Comparison of ENCODE assay signal across 7 cellular contexts in the genomic region with DNA sequence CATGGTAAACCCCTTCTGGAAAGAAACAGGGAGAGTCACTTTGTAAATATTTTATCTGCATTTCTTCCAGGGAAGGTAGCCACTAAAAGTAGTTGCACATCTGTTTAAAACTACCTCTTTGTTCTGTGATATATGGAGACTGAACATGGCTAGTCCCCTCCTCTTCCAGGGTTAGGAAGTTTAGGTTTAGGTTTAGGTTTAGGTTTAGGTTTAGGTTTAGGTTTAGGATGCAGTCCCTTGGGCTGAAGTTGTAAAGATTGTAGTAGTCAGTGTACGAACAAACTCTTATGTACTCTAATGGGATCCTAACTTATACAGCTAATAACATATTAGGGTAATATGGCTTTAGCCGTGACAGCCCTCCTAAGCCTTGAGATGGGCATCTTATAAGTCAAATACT.
"Had no signal": no experiment of that assay in that cellular context is flagged by ENCODE, and none has a peak within 500 bp of the region (broad histone marks: within the 10 kb centered on the region; RNA-seq: fewer than 3 reads in every experiment).

No MANE protein-coding gene starts in this region.

- H3K4me3 Mint-ChIP-seq: H9, IgD-negative memory B cell had no signal

- H3K4me1 Mint-ChIP-seq: H9, IgD-negative memory B cell had no signal

- H3K27ac Mint-ChIP-seq: H9, IgD-negative memory B cell had no signal

- DNase-seq: GM23248, GOT3, H9, HCEC 1CT, KBM-7 had no signal

- H3K27me3 Mint-ChIP-seq: IgD-negative memory B cell had no signal

- FAIRE-seq: HTR-8/SVneo had no signal
